7 cellular contexts compared by ENCODE assay signal in genomic region chr6:151450928-151451327, GRCh38. TPM values are rescaled to one million over a fixed set of nuclear protein-coding genes. Genes with fewer than 3 reads are reported as not detected.
DNase-seq lines count a peak whose midpoint lies in the region; TF ChIP-seq lines count a peak whose summit lies in the region.
"Not testable (repeated sequence)": the region's sequence is repeated elsewhere in the genome, so short reads cannot be mapped to it uniquely, and the experiment has no call there.

No MANE protein-coding gene starts in this region.

- TF ChIP-seq CTCF in DOHH2 (IDR thresholded peaks at IDR 0.05; ENCODE audit: low read depth, low read length, poor library complexity, severe bottlenecking); MCF 10A (IDR thresholded peaks at IDR 0.05; ENCODE audit: unreplicated experiment); fibroblast of the aortic adventitia (IDR thresholded peaks at IDR 0.05; ENCODE audit: insufficient read depth, low read length); sigmoid colon (IDR thresholded peaks at IDR 0.05): not testable (repeated sequence)

- TF ChIP-seq EP300 in sigmoid colon (IDR thresholded peaks at IDR 0.05) = not testable (repeated sequence)

- H2AK5ac ChIP-seq in mesenchymal stem cell (ENCODE audit: low read length, severe bottlenecking) = not testable (repeated sequence)

- not testable (repeated sequence) for H4K8ac ChIP-seq in mesenchymal stem cell (ENCODE audit: low read length)

- H3K36me3 ChIP-seq in DOHH2 (ENCODE audit: control insufficient read depth, low read length) (peaks cover 13% of the 10 kb centered on the region), mesenchymal stem cell (ENCODE audit: control insufficient read depth in 1 of 2, insufficient read depth in 2 of 2, low read depth in 1 of 2, low read length in 2 of 2) (peaks cover 4 to 10% of the 10 kb centered on the region in 2 experiments)
- not testable (repeated sequence) for H3K36me3 ChIP-seq in MG63, sigmoid colon

- DNase-seq in MG63; activated CD4-positive, alpha-beta T cell treated with anti-CD3 and anti-CD28 coated beads, Interleukin-2, amount 10 ng/mL, durations not matched to agents 24 days and 14 days; MCF 10A (ENCODE audit: unreplicated experiment); fibroblast of the aortic adventitia (ENCODE audit: low read depth); mesenchymal stem cell; sigmoid colon: not testable (repeated sequence)

- not testable (repeated sequence) for H3K9me2 ChIP-seq in DOHH2 (replicated peaks; ENCODE audit: control insufficient read depth, low read length)

- H3K4me2 ChIP-seq in DOHH2 (ENCODE audit: low read length) = peak overlapping the region; percentile 69
- not testable (repeated sequence) for H3K4me2 ChIP-seq in mesenchymal stem cell (ENCODE audit: low read length, poor library complexity, severe bottlenecking)

- H4K20me1 ChIP-seq in DOHH2 (ENCODE audit: control insufficient read depth, insufficient read depth, low read depth, low read length) = not testable (repeated sequence)

- peaks cover 36% of the 10 kb centered on the region for H3K4me1 Mint-ChIP-seq in activated CD4-positive, alpha-beta T cell treated with anti-CD3 and anti-CD28 coated beads, Interleukin-2, amount 10 ng/mL, durations not matched to agents 24 days and 14 days
- H3K4me1 Mint-ChIP-seq in MCF 10A (ENCODE audit: insufficient read depth, unreplicated experiment) = peaks cover 42% of the 10 kb centered on the region

- H3K14ac ChIP-seq in mesenchymal stem cell (ENCODE audit: low read length in 2 of 2) = not testable (repeated sequence)

- H3K27ac ChIP-seq in DOHH2 (ENCODE audit: low read depth, low read length) (0 out of 2 replicates have a peak overlapping the region, but pooled peaks have one; percentile 55), sigmoid colon (peak overlapping the region; percentile 90 to 97 (median 94))
- not testable (repeated sequence) for H3K27ac ChIP-seq in mesenchymal stem cell (ENCODE audit: low read length, poor library complexity, severe bottlenecking)

- H2BK120ac ChIP-seq in mesenchymal stem cell (ENCODE audit: low read depth, low read length) = not testable (repeated sequence)

- not testable (repeated sequence) for TF ChIP-seq POLR2A in sigmoid colon (IDR thresholded peaks at IDR 0.05)

- not testable (repeated sequence) for BruUV-seq in MCF 10A (replicated peaks; lab: Mats Ljungman, UMichigan)

- H3K4me1 ChIP-seq in DOHH2 (ENCODE audit: control insufficient read depth, low read length) (peaks cover 16% of the 10 kb centered on the region), sigmoid colon (peaks cover 0 to 39% (median 33%) of the 10 kb centered on the region in 4 donors)
- not testable (repeated sequence) for H3K4me1 ChIP-seq in mesenchymal stem cell (ENCODE audit: control insufficient read depth, insufficient read depth, low read depth, low read length)

- not testable (repeated sequence) for H4K91ac ChIP-seq in mesenchymal stem cell (ENCODE audit: low read length)

- H2BK12ac ChIP-seq in mesenchymal stem cell (ENCODE audit: low read length in 2 of 2) = not testable (repeated sequence)

- not testable (repeated sequence) for H3K4ac ChIP-seq in mesenchymal stem cell (ENCODE audit: low read depth in 1 of 2, low read length in 2 of 2)

- H3K36me3 Mint-ChIP-seq in activated CD4-positive, alpha-beta T cell treated with anti-CD3 and anti-CD28 coated beads, Interleukin-2, amount 10 ng/mL, durations not matched to agents 24 days and 14 days (ENCODE audit: low read depth) = peaks cover 12% of the 10 kb centered on the region
- peaks cover 10% of the 10 kb centered on the region for H3K36me3 Mint-ChIP-seq in MCF 10A (ENCODE audit: insufficient read depth, unreplicated experiment)

- not testable (repeated sequence) for H3F3A ChIP-seq in DOHH2 (ENCODE audit: control insufficient read depth, insufficient read depth)

- H3K27me3 Mint-ChIP-seq in activated CD4-positive, alpha-beta T cell treated with anti-CD3 and anti-CD28 coated beads, Interleukin-2, amount 10 ng/mL, durations not matched to agents 24 days and 14 days; MCF 10A (ENCODE audit: insufficient read depth, unreplicated experiment): not testable (repeated sequence)

- POLR2A ChIA-PET in MCF 10A (lab: Yijun Ruan, JAX) = interaction anchor here (0.6 to 2.9 kb wide), 13 partner anchors 9 to 1125 kb away, joined by 3 to 43 read pairs (median 6); no protein-coding TSS in a partner anchor

- H3K79me2 ChIP-seq in DOHH2 (ENCODE audit: control insufficient read depth, low read length) = peaks cover 70% of the 10 kb centered on the region

- H2BK15ac ChIP-seq in mesenchymal stem cell (ENCODE audit: low read depth, poor library complexity, severe bottlenecking) = not testable (repeated sequence)

- H3K79me1 ChIP-seq in mesenchymal stem cell (replicated peaks; ENCODE audit: low read length, poor library complexity, severe bottlenecking) = not testable (repeated sequence)

- peak overlapping the region; percentile 97 for H3K4me3 Mint-ChIP-seq in activated CD4-positive, alpha-beta T cell treated with anti-CD3 and anti-CD28 coated beads, Interleukin-2, amount 10 ng/mL, durations not matched to agents 24 days and 14 days
- peak overlapping the region; percentile 99 for H3K4me3 Mint-ChIP-seq in MCF 10A (ENCODE audit: unreplicated experiment)

- not testable (repeated sequence) for H2BK5ac ChIP-seq in mesenchymal stem cell (ENCODE audit: low read depth, low read length, poor library complexity, severe bottlenecking)

- not testable (repeated sequence) for H3K23ac ChIP-seq in mesenchymal stem cell (ENCODE audit: low read length in 2 of 2)

- not testable (repeated sequence) for H3K9me3 Mint-ChIP-seq in activated CD4-positive, alpha-beta T cell treated with anti-CD3 and anti-CD28 coated beads, Interleukin-2, amount 10 ng/mL, durations not matched to agents 24 days and 14 days; MCF 10A (ENCODE audit: unreplicated experiment)

- peak overlapping the region; percentile 96 for H3K9ac ChIP-seq in mesenchymal stem cell (ENCODE audit: low read length)

- not testable (repeated sequence) for H3K27me3 ChIP-seq in DOHH2 (ENCODE audit: control insufficient read depth, low read length); MG63; mesenchymal stem cell (ENCODE audit: control insufficient read depth in 1 of 2, insufficient read depth in 1 of 2, low read length in 2 of 2); sigmoid colon

- CTCF ChIA-PET in MCF 10A (lab: Yijun Ruan, JAX) = interaction anchor here (0.6 to 1.5 kb wide), 5 partner anchors 12 to 1394 kb away, joined by 3 to 4 read pairs (median 3); no protein-coding TSS in a partner anchor

- H3K9me3 ChIP-seq in DOHH2 (ENCODE audit: control insufficient read depth, insufficient read depth, low read length); MG63; mesenchymal stem cell (ENCODE audit: control insufficient read depth, low read length); sigmoid colon: not testable (repeated sequence)

- peak overlapping the region; percentile 96 for H3K27ac Mint-ChIP-seq in activated CD4-positive, alpha-beta T cell treated with anti-CD3 and anti-CD28 coated beads, Interleukin-2, amount 10 ng/mL, durations not matched to agents 24 days and 14 days
- not testable (repeated sequence) for H3K27ac Mint-ChIP-seq in MCF 10A (ENCODE audit: low read depth, unreplicated experiment)

- H3K4me3 ChIP-seq in DOHH2 (ENCODE audit: low read length) (peak overlapping the region; percentile 92), MG63 (peak overlapping the region; percentile 73), fibroblast of the aortic adventitia (ENCODE audit: low read depth, low read length) (peak overlapping the region; percentile 95), mesenchymal stem cell (ENCODE audit: insufficient read depth in 1 of 2, low read depth in 1 of 2, low read length in 2 of 2) (peak overlapping the region in 1 of 2 experiments; percentile 94), sigmoid colon (peak overlapping the region in 3 of 4 donors; percentile 78 to 98 (median 80))

- H3K18ac ChIP-seq in mesenchymal stem cell (ENCODE audit: low read depth in 1 of 2, low read length in 2 of 2) = not testable (repeated sequence)

- WGBS in mesenchymal stem cell = 70% methylated on average over 2 of the region's 6 CpGs
- WGBS in sigmoid colon, 2 donors = 25 to 47% methylated on average over 5 to 6 of the region's 6 CpGs

- intact Hi-C loops in activated CD4-positive, alpha-beta T cell treated with anti-CD3 and anti-CD28 coated beads, Interleukin-2, amount 10 ng/mL, durations not matched to agents 24 days and 14 days (cut with micrococcal nuclease) = loop anchor here (5.0 to 10.0 kb wide), 2 partner anchors 724 to 1531 kb away; partner anchors contain the start of gene FBXO5
- intact Hi-C loops in MCF 10A (cut with micrococcal nuclease) = not testable (repeated sequence)
- intact Hi-C loops in sigmoid colon (cut with DNase I) = loop anchor here (10.0 kb wide), 1 partner anchor 566 kb away; no protein-coding TSS in a partner anchor

- not testable (repeated sequence) for H2AFZ ChIP-seq in mesenchymal stem cell (ENCODE audit: low read depth, low read length)

RNA-seq across cellular contexts. Expression of gene RMND1, which starts 1.0 kb away (rescaled TPM):
- 19.2 and 23.5 TPM in 2 replicates for total RNA-seq in MG63 (2014; rRNA removed; shearing (Covaris generic); ENCODE audit: low replicate concordance)
- total RNA-seq in activated CD4-positive, alpha-beta T cell treated with anti-CD3 and anti-CD28 coated beads, Interleukin-2, amount 10 ng/mL, durations not matched to agents 24 days and 14 days = 22.2 and 22.9 TPM in 2 replicates
- total RNA-seq in MCF 10A (2022) = 32.9 and 37.6 TPM in 2 replicates
- 36.4 and 51.3 TPM in 2 replicates for total RNA-seq in fibroblast of the aortic adventitia (ENCODE audit: low replicate concordance)
- polyA plus RNA-seq in mesenchymal stem cell (2013, experiment 1 of 2) = 12.9 TPM
- 12.5 TPM for polyA plus RNA-seq in mesenchymal stem cell (2013, experiment 2 of 2)
- 10 to 100 TPM; 12.4 to 26.3 (median 20.7) TPM for total RNA-seq in sigmoid colon
- 10 to 100 TPM; 14.6 to 16.9 (median 16.2) TPM for polyA plus RNA-seq in sigmoid colon

RNA-seq across cellular contexts. Expression of gene CCDC170, which starts 42.9 kb away (rescaled TPM):
- total RNA-seq in MG63 (2014; rRNA removed; shearing (Covaris generic); ENCODE audit: low replicate concordance) = not detected in 2 replicates
- total RNA-seq in activated CD4-positive, alpha-beta T cell treated with anti-CD3 and anti-CD28 coated beads, Interleukin-2, amount 10 ng/mL, durations not matched to agents 24 days and 14 days = not detected in 2 replicates
- total RNA-seq in MCF 10A (2022) (not detected in 2 replicates), fibroblast of the aortic adventitia (ENCODE audit: low replicate concordance) (0.09 and 0.82 TPM in 2 replicates), sigmoid colon (under 1 TPM; 0.33 to 0.83 (median 0.56) TPM)
- polyA plus RNA-seq in mesenchymal stem cell (2013, experiment 1 of 2) = 0.64 TPM
- polyA plus RNA-seq in mesenchymal stem cell (2013, experiment 2 of 2) = 0.75 TPM
- 1 to 10 TPM in 1 of 3 donors, under 1 TPM in 2; 0.60 to 2.5 (median 0.66) TPM for polyA plus RNA-seq in sigmoid colon

RNA-seq across cellular contexts. Expression of gene ZBTB2, which starts 59.6 kb away (rescaled TPM):
- 23.3 and 34.0 TPM in 2 replicates for total RNA-seq in MG63 (2014; rRNA removed; shearing (Covaris generic); ENCODE audit: low replicate concordance)
- 21.4 and 22.2 TPM in 2 replicates for total RNA-seq in activated CD4-positive, alpha-beta T cell treated with anti-CD3 and anti-CD28 coated beads, Interleukin-2, amount 10 ng/mL, durations not matched to agents 24 days and 14 days
- total RNA-seq in MCF 10A (2022) = 10.7 and 15.6 TPM in 2 replicates
- 1.4 and 14.0 TPM in 2 replicates for total RNA-seq in fibroblast of the aortic adventitia (ENCODE audit: low replicate concordance)
- 18.4 TPM for polyA plus RNA-seq in mesenchymal stem cell (2013, experiment 1 of 2)
- 18.0 TPM for polyA plus RNA-seq in mesenchymal stem cell (2013, experiment 2 of 2)
- 10 to 100 TPM in 1 of 4 donors, 1 to 10 TPM in 3; 8.6 to 11.5 (median 9.0) TPM for total RNA-seq in sigmoid colon
- 1 to 10 TPM; 5.8 to 8.6 (median 7.8) TPM for polyA plus RNA-seq in sigmoid colon
